Comparison of ENCODE assay signal across 15 cellular contexts in the genomic region with DNA sequence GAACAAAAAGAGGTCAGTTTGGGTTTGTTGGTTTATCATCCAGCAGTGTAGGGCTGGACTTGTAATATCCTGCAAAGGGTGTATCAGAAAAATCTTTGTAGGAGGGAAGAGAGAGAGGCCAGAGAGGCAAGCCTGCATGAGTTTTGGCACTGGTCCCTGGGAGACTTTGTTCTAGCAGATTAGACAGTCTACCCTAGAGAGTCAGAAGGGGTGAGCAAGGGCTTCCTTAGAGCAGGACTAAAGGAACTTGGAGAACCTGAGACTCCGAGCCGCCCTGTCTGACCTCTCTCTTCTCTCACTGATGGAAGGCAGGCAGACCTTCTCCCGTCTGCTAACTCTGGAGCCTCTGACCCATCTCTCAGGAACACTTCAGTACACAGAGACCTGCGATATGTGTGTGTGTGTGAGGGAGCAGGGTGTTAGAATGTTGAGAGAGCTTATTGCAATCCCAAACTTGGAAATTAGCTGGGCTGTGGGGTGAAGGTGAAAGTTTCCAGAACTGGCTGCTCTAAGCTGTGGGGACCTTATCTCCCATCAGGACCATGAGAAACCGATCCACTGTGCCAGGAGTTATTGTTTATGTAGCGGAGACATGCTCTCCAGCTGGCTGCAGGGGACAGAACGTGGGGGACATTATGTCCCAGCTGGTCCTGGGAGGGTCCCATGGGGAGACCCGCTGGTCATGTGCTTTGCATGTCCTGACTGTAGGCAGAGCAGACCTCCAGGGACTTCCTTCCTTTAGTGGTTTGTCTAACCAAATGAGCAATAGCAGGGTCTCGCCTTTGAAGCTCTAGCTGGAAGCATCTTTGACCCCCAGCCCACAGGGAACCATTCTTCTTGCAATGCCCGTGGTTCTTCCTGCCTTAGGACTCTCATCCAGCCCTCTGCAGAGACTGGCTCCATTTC. TPM values are rescaled to one million over a fixed set of nuclear protein-coding genes. Genes with fewer than 3 reads are reported as not detected.
A peak's percentile ranks its signal among the peaks of the same experiment; 100 is the strongest.
DNase-seq lines count a peak whose midpoint lies in the region; ATAC-seq, FAIRE-seq and TF ChIP-seq lines count a peak whose summit lies in the region.
"Had no signal": no experiment of that assay in that cellular context is flagged by ENCODE, and none has a peak within 500 bp of the region (broad histone marks: within the 10 kb centered on the region; RNA-seq: fewer than 3 reads in every experiment).

No MANE protein-coding gene starts in this region.

- no peak for FAIRE-seq in RCC 7860 (lab: Jason Lieb, UNC)
- FAIRE-seq: GM19239 had no signal

- peaks cover 5 to 73% (median 63%) of the 10 kb centered on the region in 4 donors for H3K4me1 ChIP-seq in tibial artery

- TF ChIP-seq CTCF in fibroblast of villous mesenchyme (IDR thresholded peaks at IDR 0.05; ENCODE audit: insufficient read depth, low read depth, low read length) (no peak), tibial artery (IDR thresholded peaks at IDR 0.05) (no peak), Calu3 (IDR thresholded peaks at IDR 0.05; ENCODE audit: unreplicated experiment) (no peak)

- H3K27ac Mint-ChIP-seq in Calu3 (ENCODE audit: unreplicated experiment) = no peak overlapping the region
- H3K27ac Mint-ChIP-seq: CD4-positive, alpha-beta T cell had no signal

- peak overlapping the region; percentile 78 to 96 for H3K27ac ChIP-seq in tibial artery
- H3K27ac ChIP-seq: RWPE1 had no signal

- no TSS peak for BruUV-seq in Calu3 (replicated peaks; lab: Mats Ljungman, UMichigan)

- H3K36me3 Mint-ChIP-seq in Calu3 (ENCODE audit: insufficient read depth, unreplicated experiment) = no peaks in the 10 kb centered on the region
- H3K36me3 Mint-ChIP-seq: naive thymus-derived CD8-positive, alpha-beta T cell had no signal

- DNase-seq in amniotic epithelial cell (ENCODE audit: low read depth) (peak; percentile 28), fibroblast of villous mesenchyme (ENCODE audit: low read depth) (peak; percentile 59), mucosa of gallbladder (ENCODE audit: low spot score) (peak; percentile 54), tibial artery (peak; percentile 85 to 94), RCC 7860 (ENCODE audit: low spot score) (no peak), NCI-H1694 (lab: John Stamatoyannopoulos, UW) (no peak), Calu3 (no peak)
- DNase-seq: activated CD4-positive, CD25-positive, alpha-beta regulatory T cell; CD4-positive, alpha-beta T cell; naive thymus-derived CD8-positive, alpha-beta T cell; NCI-H226; stimulated activated CD4-positive, alpha-beta T cell treated with anti-CD3 and anti-CD28 coated beads, Interleukin-4, amount 100 ng/mL, for 4 hours had no signal

- intact Hi-C loops in tibial artery (cut with DNase I; ENCODE audit: low total_unique reads) (loop anchor here (5.0 kb wide), 2 partner anchors 50 to 235 kb away; a partner anchor contains a TSS), Calu3 (cut with micrococcal nuclease; ENCODE audit: unreplicated experiment) (no loop called here)

- peaks cover 27 to 28% (median 27%) of the 10 kb centered on the region in 3 donors for H3K36me3 ChIP-seq in tibial artery

- H3K4me1 Mint-ChIP-seq in Calu3 (ENCODE audit: low read depth, unreplicated experiment) = no peaks in the 10 kb centered on the region
- H3K4me1 Mint-ChIP-seq: naive thymus-derived CD8-positive, alpha-beta T cell had no signal

- no peaks in the 10 kb centered on the region for H3K9me3 Mint-ChIP-seq in Calu3 (ENCODE audit: low read depth, unreplicated experiment)
- H3K9me3 Mint-ChIP-seq: CD4-positive, alpha-beta T cell; naive thymus-derived CD8-positive, alpha-beta T cell had no signal

- H3K4me3 ChIP-seq in fibroblast of villous mesenchyme (ENCODE audit: low read depth, low read length) = no peak overlapping the region
- no peak overlapping the region for H3K4me3 ChIP-seq in tibial artery

- H3K4me3 Mint-ChIP-seq in Calu3 (ENCODE audit: low read depth, unreplicated experiment) = no peak overlapping the region
- H3K4me3 Mint-ChIP-seq: CD4-positive, alpha-beta T cell; naive thymus-derived CD8-positive, alpha-beta T cell had no signal

- H3K27me3 ChIP-seq in tibial artery = no peaks in the 10 kb centered on the region

- H3K9me3 ChIP-seq in tibial artery = no peaks in the 10 kb centered on the region

- no peak for ATAC-seq in GM21515 (IDR thresholded peaks at IDR 0.05; ENCODE audit: unreplicated experiment)
- ATAC-seq: naive thymus-derived CD8-positive, alpha-beta T cell had no signal

- peaks cover 13% of the 10 kb centered on the region for H3K27me3 Mint-ChIP-seq in Calu3 (ENCODE audit: unreplicated experiment)

- CTCF ChIA-PET in Calu3 (lab: Charles Lee) = interaction anchor here (0.6 kb wide), 1 partner anchor 127 kb away, joined by 3 read pairs; no protein-coding TSS in a partner anchor

RNA-seq across cellular contexts. Expression of a gene that starts 51.1 kb away (rescaled TPM):
- total RNA-seq in fibroblast of villous mesenchyme (418 and 924 TPM in 2 replicates), mucosa of gallbladder (180 TPM), Calu3 (2022) (9.1 and 12.3 TPM in 2 replicates)

Comparison
In these comparisons a context has a peak if more than half of its experiments do, and no peak if none do; other contexts are left out.
1. DNase-seq: peak in amniotic epithelial cell (single experiment), fibroblast of villous mesenchyme (single experiment), mucosa of gallbladder (single experiment) and tibial artery (2 of 2); none in RCC 7860 (single experiment), NCI-H1694 (single experiment) and Calu3 (single experiment).
2. RNA of a gene that starts 51.1 kb away (total RNA-seq): 418 to 924 TPM in fibroblast of villous mesenchyme and 180 TPM in mucosa of gallbladder (single experiment); 9.1 to 12.3 TPM in Calu3; every median in the first group is over 10 times any median in the second.